Comparison of ENCODE assay signal across 21 cellular contexts in genomic region chr18:60984496-60984895, GRCh38.
DNase-seq lines count a peak whose midpoint lies in the region; ATAC-seq and TF ChIP-seq lines count a peak whose summit lies in the region.
"Had no signal": no experiment of that assay in that cellular context is flagged by ENCODE, and none has a peak within 500 bp of the region (broad histone marks: within the 10 kb centered on the region; RNA-seq: fewer than 3 reads in every experiment).

No MANE protein-coding gene starts in this region.

- TF ChIP-seq POLR2A in GM18505 (IDR thresholded peaks at IDR 0.05; ENCODE audit: borderline replicate concordance, extremely low read depth, insufficient read depth, insufficient read length) = no peak

- no peaks in the 10 kb centered on the region for H3K36me3 ChIP-seq in left ventricle myocardium inferior
- H3K36me3 ChIP-seq: heart left ventricle, prostate gland had no signal

- peak; percentile 74 for DNase-seq in AG09309 (ENCODE audit: low read depth)
- DNase-seq in LHCN-M2 (ENCODE audit: low read depth) = peak; percentile 92
- peak; percentile 58 to 65 for DNase-seq in cardiac fibroblast (ENCODE audit: low read depth in 2 of 2)
- DNase-seq in kidney glomerular epithelial cell (lab: John Stamatoyannopoulos, UW) = peak; percentile 84
- DNase-seq in NCI-H82 treated with DMSO at 0.1 percent for 48 hours (lab: John Stamatoyannopoulos, UW; ENCODE audit: unreplicated experiment) = no peak
- no peak for DNase-seq in left ventricle myocardium inferior
- DNase-seq: activated CD4-positive, alpha-beta T cell treated with anti-CD3 and anti-CD28 coated beads for 36 hours; COR-L47; heart left ventricle; mesendoderm; MV-4-11; NCI-H2029 treated with DMSO at 0.1 percent for 48 hours; NCI-H524 treated with DMSO at 0.1 percent for 48 hours; stimulated activated naive CD4-positive, alpha-beta T cell; T-helper 9 cell had no signal

- no peaks in the 10 kb centered on the region for H3K9me3 ChIP-seq in left ventricle myocardium inferior (replicated peaks)
- H3K9me3 ChIP-seq: prostate gland had no signal

- no peaks in the 10 kb centered on the region for H3K4me1 ChIP-seq in left ventricle myocardium inferior
- H3K4me1 ChIP-seq: heart left ventricle, prostate gland had no signal

- H3K36me3 Mint-ChIP-seq in stimulated activated memory B cell treated with anti-CD40 and anti-IgM and Interleukin-4, amounts not matched to agents 10 μg/mL and 1 μg/mL and 100 μg/mL, for 72 hours = no peaks in the 10 kb centered on the region
- H3K36me3 Mint-ChIP-seq: natural killer cell treated with Interleukin-12 subunit alpha and Interleukin-12 subunit beta and Interleukin-15 and Interleukin-18, amount 100 ng/mL, for 72 hours; type B pancreatic cell had no signal

- TF ChIP-seq CTCF in AG09309 (IDR thresholded peaks at IDR 0.05; ENCODE audit: control insufficient read depth, insufficient read depth, low read depth, low read length, missing control alignments) (no peak), cardiac fibroblast (IDR thresholded peaks at IDR 0.05; ENCODE audit: low read depth, low read length) (no peak), left ventricle myocardium inferior (IDR thresholded peaks at IDR 0.05; ENCODE audit: borderline replicate concordance) (no peak)

- no peak for ATAC-seq in GM18505 (IDR thresholded peaks at IDR 0.05; ENCODE audit: unreplicated experiment)
- ATAC-seq in stimulated activated memory B cell treated with anti-CD40 and anti-IgM and Interleukin-4, amounts not matched to agents 10 μg/mL and 1 μg/mL and 100 μg/mL, for 72 hours = no peak
- ATAC-seq: activated CD4-positive, alpha-beta T cell treated with anti-CD3 and anti-CD28 coated beads for 36 hours; heart left ventricle; natural killer cell treated with Interleukin-12 subunit alpha and Interleukin-12 subunit beta and Interleukin-15 and Interleukin-18, amount 100 ng/mL, for 72 hours had no signal

- peaks cover 3% of the 10 kb centered on the region for H3K9me3 Mint-ChIP-seq in stimulated activated memory B cell treated with anti-CD40 and anti-IgM and Interleukin-4, amounts not matched to agents 10 μg/mL and 1 μg/mL and 100 μg/mL, for 72 hours
- H3K9me3 Mint-ChIP-seq: type B pancreatic cell had no signal

- no peak overlapping the region for H3K4me3 Mint-ChIP-seq in stimulated activated memory B cell treated with anti-CD40 and anti-IgM and Interleukin-4, amounts not matched to agents 10 μg/mL and 1 μg/mL and 100 μg/mL, for 72 hours
- H3K4me3 Mint-ChIP-seq: activated CD4-positive, alpha-beta T cell treated with anti-CD3 and anti-CD28 coated beads for 36 hours; natural killer cell treated with Interleukin-12 subunit alpha and Interleukin-12 subunit beta and Interleukin-15 and Interleukin-18, amount 100 ng/mL, for 72 hours; type B pancreatic cell had no signal

- no peaks in the 10 kb centered on the region for H3K27me3 ChIP-seq in left ventricle myocardium inferior (ENCODE audit: low read depth)
- H3K27me3 ChIP-seq: heart left ventricle had no signal

- no peaks in the 10 kb centered on the region for H3K27me3 Mint-ChIP-seq in stimulated activated memory B cell treated with anti-CD40 and anti-IgM and Interleukin-4, amounts not matched to agents 10 μg/mL and 1 μg/mL and 100 μg/mL, for 72 hours
- H3K27me3 Mint-ChIP-seq: activated CD4-positive, alpha-beta T cell treated with anti-CD3 and anti-CD28 coated beads for 36 hours; natural killer cell treated with Interleukin-12 subunit alpha and Interleukin-12 subunit beta and Interleukin-15 and Interleukin-18, amount 100 ng/mL, for 72 hours; type B pancreatic cell had no signal

- H3K27ac Mint-ChIP-seq in stimulated activated memory B cell treated with anti-CD40 and anti-IgM and Interleukin-4, amounts not matched to agents 10 μg/mL and 1 μg/mL and 100 μg/mL, for 72 hours = no peak overlapping the region
- H3K27ac Mint-ChIP-seq: activated CD4-positive, alpha-beta T cell treated with anti-CD3 and anti-CD28 coated beads for 36 hours; natural killer cell treated with Interleukin-12 subunit alpha and Interleukin-12 subunit beta and Interleukin-15 and Interleukin-18, amount 100 ng/mL, for 72 hours; type B pancreatic cell had no signal

- no peak overlapping the region for H3K27ac ChIP-seq in left ventricle myocardium inferior (replicated peaks)
- H3K27ac ChIP-seq: coronary artery, heart left ventricle, prostate gland had no signal

- H3K4me1 Mint-ChIP-seq in stimulated activated memory B cell treated with anti-CD40 and anti-IgM and Interleukin-4, amounts not matched to agents 10 μg/mL and 1 μg/mL and 100 μg/mL, for 72 hours = no peaks in the 10 kb centered on the region
- H3K4me1 Mint-ChIP-seq: activated CD4-positive, alpha-beta T cell treated with anti-CD3 and anti-CD28 coated beads for 36 hours had no signal

- intact Hi-C loops in left ventricle myocardium inferior (cut with micrococcal nuclease) = no loop called here

- H3K4me3 ChIP-seq in AG09309 (ENCODE audit: control insufficient read depth, low read depth, low read length) (no peak overlapping the region), cardiac fibroblast (replicated peaks in 1 of 2; ENCODE audit: low read depth in 2 of 2, low read length in 2 of 2) (no peak overlapping the region), left ventricle myocardium inferior (no peak overlapping the region)
- H3K4me3 ChIP-seq: coronary artery, heart left ventricle, prostate gland had no signal

Comparison
In these comparisons a context has a peak if more than half of its experiments do, and no peak if none do; other contexts are left out.
1. DNase-seq: peak in AG09309 (single experiment), LHCN-M2 (single experiment), cardiac fibroblast (2 of 2) and kidney glomerular epithelial cell (single experiment); none in NCI-H82 treated with DMSO at 0.1 percent for 48 hours (single experiment) and left ventricle myocardium inferior (single experiment).